Comparison of ENCODE assay signal across 8 cellular contexts in the genomic region with DNA sequence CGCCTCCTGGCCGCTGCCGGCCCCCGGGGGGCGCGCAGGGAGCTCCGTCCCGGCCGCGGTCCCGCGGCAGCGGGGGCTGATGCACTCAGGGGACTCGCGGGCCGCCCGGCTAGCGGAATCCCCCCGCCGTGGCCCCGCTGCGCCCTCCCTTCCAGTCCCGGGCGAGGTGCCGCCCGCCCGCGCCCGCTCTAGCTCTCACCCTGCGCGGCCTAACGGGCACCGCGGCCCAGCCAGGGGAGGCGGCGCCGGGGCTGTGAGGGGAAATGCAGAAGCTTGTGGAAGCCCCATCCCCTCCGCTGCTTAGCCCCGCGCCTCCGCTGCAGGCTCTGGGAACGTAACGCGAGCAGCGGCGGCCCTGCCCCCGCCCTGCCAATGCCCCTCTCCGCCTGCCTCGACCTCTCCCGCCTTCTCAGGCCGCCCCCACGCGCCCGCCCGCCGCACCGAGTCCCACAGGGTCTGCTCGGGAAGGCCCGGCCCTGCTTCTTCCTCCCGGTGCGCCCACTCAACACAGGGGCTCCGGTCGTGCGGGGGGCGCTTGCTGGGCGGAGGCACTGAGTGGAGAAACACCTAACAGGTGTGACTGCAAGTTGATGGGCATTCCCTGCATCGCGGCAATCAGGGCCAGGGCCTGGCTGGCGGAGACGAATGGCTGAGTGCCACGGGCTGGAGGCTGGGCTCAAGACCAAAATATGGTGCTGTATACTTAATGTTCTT. TPM values are rescaled to one million over a fixed set of nuclear protein-coding genes. Genes with fewer than 3 reads are reported as not detected.
A peak's percentile ranks its signal among the peaks of the same experiment; 100 is the strongest.
DNase-seq lines count a peak whose midpoint lies in the region; ATAC-seq and TF ChIP-seq lines count a peak whose summit lies in the region.

No MANE protein-coding gene starts in this region.

- H3K9me3 ChIP-seq in WERI-Rb-1 (ENCODE audit: severe bottlenecking) (no peaks in the 10 kb centered on the region), left ventricle myocardium inferior (replicated peaks) (no peaks in the 10 kb centered on the region)

- peaks cover 9% of the 10 kb centered on the region for H3K4me1 Mint-ChIP-seq in activated T-cell treated with anti-CD3 and anti-CD28 coated beads, Interleukin-2, amount 50 U/mL, for 24 hours (ENCODE audit: low read depth)

- no peaks in the 10 kb centered on the region for H3K9me3 Mint-ChIP-seq in activated T-cell treated with anti-CD3 and anti-CD28 coated beads, Interleukin-2, amount 50 U/mL, for 24 hours

- no peaks in the 10 kb centered on the region for H3K36me3 Mint-ChIP-seq in activated T-cell treated with anti-CD3 and anti-CD28 coated beads, Interleukin-2, amount 50 U/mL, for 24 hours (ENCODE audit: low read depth)

- H3K27me3 ChIP-seq in WERI-Rb-1 (ENCODE audit: insufficient read depth, low read depth, severe bottlenecking) = peaks cover 6% of the 10 kb centered on the region
- H3K27me3 ChIP-seq in left ventricle myocardium inferior (ENCODE audit: low read depth) = peaks cover 60% of the 10 kb centered on the region

- 0 out of 2 replicates have a peak, but pooled peaks have one; percentile 7 for TF ChIP-seq CTCF in WERI-Rb-1 (IDR thresholded peaks at IDR 0.05; ENCODE audit: low read depth, low read length)
- TF ChIP-seq CTCF in left ventricle myocardium inferior (IDR thresholded peaks at IDR 0.05; ENCODE audit: borderline replicate concordance) = peak; percentile 6

- peaks cover 21% of the 10 kb centered on the region for H3K4me1 ChIP-seq in left ventricle myocardium inferior

- no peak overlapping the region for H3K4me3 Mint-ChIP-seq in activated T-cell treated with anti-CD3 and anti-CD28 coated beads, Interleukin-2, amount 50 U/mL, for 24 hours

- H3K4me3 ChIP-seq in WERI-Rb-1 (ENCODE audit: low read depth, low read length) (peak overlapping the region; percentile 45), left ventricle myocardium inferior (peak overlapping the region; percentile 70)

- DNase-seq in activated T-cell treated with anti-CD3 and anti-CD28 coated beads, Interleukin-2, amount 50 U/mL, for 24 hours = peak; percentile 25
- DNase-seq in activated T-cell treated with anti-CD3 and anti-CD28 coated beads, Interleukin-2, amount 50 U/mL, for 1 hour = no peak
- DNase-seq in WERI-Rb-1 = peak; percentile 51
- peak; percentile 22 for DNase-seq in left ventricle myocardium inferior
- DNase-seq in putamen (ENCODE audit: low spot score) = peak; percentile 81
- DNase-seq in RPMI8226 = no peak
- no peak for DNase-seq in DMS153 (lab: John Stamatoyannopoulos, UW)

- H3K27ac Mint-ChIP-seq in activated T-cell treated with anti-CD3 and anti-CD28 coated beads, Interleukin-2, amount 50 U/mL, for 24 hours = no peak overlapping the region

- no peak for ATAC-seq in activated CD4-positive, CD25-positive, alpha-beta regulatory T cell treated with anti-CD3 and anti-CD28 coated beads, Interleukin-2, amount 50 U/mL, for 24 hours

- intact Hi-C loops in left ventricle myocardium inferior (cut with micrococcal nuclease) = no loop called here

- H3K36me3 ChIP-seq in WERI-Rb-1 (no peaks in the 10 kb centered on the region), left ventricle myocardium inferior (no peaks in the 10 kb centered on the region)

- H3K27ac ChIP-seq in WERI-Rb-1 = no peak overlapping the region
- H3K27ac ChIP-seq in left ventricle myocardium inferior (replicated peaks) = no peak overlapping the region

- H3K27me3 Mint-ChIP-seq in activated T-cell treated with anti-CD3 and anti-CD28 coated beads, Interleukin-2, amount 50 U/mL, for 24 hours = peaks cover 66% of the 10 kb centered on the region

RNA-seq across cellular contexts. Expression of a gene that starts 0.4 kb away (rescaled TPM):
- not detected for total RNA-seq in left ventricle myocardium inferior

Comparison
In these comparisons a context has a peak if more than half of its experiments do, and no peak if none do; other contexts are left out.
1. DNase-seq: peak in activated T-cell treated with anti-CD3 and anti-CD28 coated beads, Interleukin-2, amount 50 U/mL, for 24 hours (single experiment), WERI-Rb-1 (single experiment), left ventricle myocardium inferior (single experiment) and putamen (single experiment); none in activated T-cell treated with anti-CD3 and anti-CD28 coated beads, Interleukin-2, amount 50 U/mL, for 1 hour (single experiment), RPMI8226 (single experiment) and DMS153 (single experiment).